8 cellular contexts compared by ENCODE assay signal in genomic region chr3:29281265-29282228, GRCh38. TPM values are rescaled to one million over a fixed set of nuclear protein-coding genes. Genes with fewer than 3 reads are reported as not detected.
DNase-seq lines count a peak whose midpoint lies in the region; ATAC-seq and TF ChIP-seq lines count a peak whose summit lies in the region.

No MANE protein-coding gene starts in this region.

- H3K4me1 ChIP-seq in iPS DF 6.9 (ENCODE audit: control insufficient read depth, insufficient read depth, low read length) (peaks cover 2% of the 10 kb centered on the region; the same call in 1 of the 2 replicates), skeletal muscle satellite cell (ENCODE audit: control insufficient read depth, insufficient read depth, low read length) (peaks cover 16% of the 10 kb centered on the region)

- H3K9me3 Mint-ChIP-seq in CD14-positive monocyte = peaks cover 0 to 3% (median 0%) of the 10 kb centered on the region in 7 donors
- H3K9me3 Mint-ChIP-seq in activated naive CD8-positive, alpha-beta T cell treated with anti-CD3 and anti-CD28 coated beads, Interleukin-2, amount 10 ng/mL, durations not matched to agents 7 days and 5 days = no peaks in the 10 kb centered on the region

- intact Hi-C loops in CD14-positive monocyte (cut with micrococcal nuclease) = no loop called here

- H3K27me3 ChIP-seq in iPS DF 6.9 (ENCODE audit: control insufficient read depth, insufficient read depth, low read length) = no peaks in the 10 kb centered on the region
- no peaks in the 10 kb centered on the region for H3K27me3 ChIP-seq in skeletal muscle satellite cell (ENCODE audit: control insufficient read depth, insufficient read depth, low read length)

- H3K27ac ChIP-seq in iPS DF 6.9 (ENCODE audit: low read length) = no peak overlapping the region

- H3K4me3 ChIP-seq in iPS DF 6.9 (ENCODE audit: low read length) (peak overlapping the region; percentile 3; the same call in 1 of the 2 replicates), skeletal muscle satellite cell (ENCODE audit: low read length) (peak overlapping the region; percentile 86)

- H3K4me1 Mint-ChIP-seq in CD14-positive monocyte = peaks cover 19% of the 10 kb centered on the region
- peaks cover 17% of the 10 kb centered on the region for H3K4me1 Mint-ChIP-seq in activated naive CD8-positive, alpha-beta T cell treated with anti-CD3 and anti-CD28 coated beads, Interleukin-2, amount 10 ng/mL, durations not matched to agents 7 days and 5 days

- H3K27ac Mint-ChIP-seq in CD14-positive monocyte = peak overlapping the region in 1 of 7 donors; percentile 67
- peak overlapping the region; percentile 27 for H3K27ac Mint-ChIP-seq in activated naive CD8-positive, alpha-beta T cell treated with anti-CD3 and anti-CD28 coated beads, Interleukin-2, amount 10 ng/mL, durations not matched to agents 7 days and 5 days

- H3K36me3 ChIP-seq in iPS DF 6.9 (ENCODE audit: control insufficient read depth, insufficient read depth, low read length) (no peaks in the 10 kb centered on the region), skeletal muscle satellite cell (ENCODE audit: insufficient read depth, low read length) (no peaks in the 10 kb centered on the region)

- POLR2A ChIA-PET in activated naive CD8-positive, alpha-beta T cell treated with anti-CD3 and anti-CD28 coated beads, Interleukin-2, amount 10 ng/mL, durations not matched to agents 7 days and 5 days (lab: Charles Lee) = interaction anchor here (0.6 kb wide), 1 partner anchor 93 kb away, joined by 7 read pairs; no protein-coding TSS in a partner anchor

- no peaks in the 10 kb centered on the region for H3K36me3 Mint-ChIP-seq in CD14-positive monocyte
- H3K36me3 Mint-ChIP-seq in activated naive CD8-positive, alpha-beta T cell treated with anti-CD3 and anti-CD28 coated beads, Interleukin-2, amount 10 ng/mL, durations not matched to agents 7 days and 5 days = no peaks in the 10 kb centered on the region

- in situ Hi-C loops in KBM-7 (cut with MboI; ENCODE audit: low pct_unique_long_range_greater_than_20kb, low sequenced_read_pairs) = no loop called here

- peak overlapping the region; percentile 83 for H3K4me2 ChIP-seq in skeletal muscle satellite cell (ENCODE audit: low read length)

- peak; percentile 44 for ATAC-seq in GM19328 (IDR thresholded peaks at IDR 0.05; ENCODE audit: unreplicated experiment)
- peak; percentile 50 for ATAC-seq in HG03457 (IDR thresholded peaks at IDR 0.05; ENCODE audit: unreplicated experiment)
- ATAC-seq in activated naive CD8-positive, alpha-beta T cell treated with anti-CD3 and anti-CD28 coated beads, Interleukin-2, amount 10 ng/mL, durations not matched to agents 7 days and 5 days (ENCODE audit: low read depth) = peak; percentile 28

- DNase-seq in CD14-positive monocyte (ENCODE audit: low spot score) = no peak
- peak; percentile 24 for DNase-seq in activated naive CD8-positive, alpha-beta T cell treated with anti-CD3 and anti-CD28 coated beads, Interleukin-2, amount 10 ng/mL, durations not matched to agents 7 days and 5 days
- DNase-seq in iPS DF 6.9 (ENCODE audit: low read depth, low spot score) = no peak
- DNase-seq in ureter (ENCODE audit: low spot score) = no peak
- no peak for DNase-seq in KBM-7

- no CpG with 5 or more reads among the region's 21 CpGs for WGBS in iPS DF 6.9 (ENCODE audit: insufficient coverage, insufficient read length)

- H3K27me3 Mint-ChIP-seq in CD14-positive monocyte (ENCODE audit: low read depth in 3 of 3) = peaks cover 6 to 28% (median 16%) of the 10 kb centered on the region in 3 donors
- H3K27me3 Mint-ChIP-seq in activated naive CD8-positive, alpha-beta T cell treated with anti-CD3 and anti-CD28 coated beads, Interleukin-2, amount 10 ng/mL, durations not matched to agents 7 days and 5 days = peaks cover 14% of the 10 kb centered on the region

- peak overlapping the region; percentile 68 to 91 for H3K4me3 Mint-ChIP-seq in CD14-positive monocyte
- H3K4me3 Mint-ChIP-seq in activated naive CD8-positive, alpha-beta T cell treated with anti-CD3 and anti-CD28 coated beads, Interleukin-2, amount 10 ng/mL, durations not matched to agents 7 days and 5 days = peak overlapping the region; percentile 85

- TF ChIP-seq CTCF in CD14-positive monocyte (IDR thresholded peaks at IDR 0.05) = no peak

- H3K9me3 ChIP-seq in iPS DF 6.9 (ENCODE audit: control insufficient read depth, insufficient read depth, low read length) (no peaks in the 10 kb centered on the region), skeletal muscle satellite cell (replicated peaks; ENCODE audit: low read length) (no peaks in the 10 kb centered on the region)

- peak overlapping the region; percentile 88 for H3K9ac ChIP-seq in skeletal muscle satellite cell (ENCODE audit: low read depth, low read length)

RNA-seq across cellular contexts. Expression of gene RBMS3, which starts 0.7 kb away (rescaled TPM):
- not detected for polyA plus RNA-seq in CD14-positive monocyte
- total RNA-seq in activated naive CD8-positive, alpha-beta T cell treated with anti-CD3 and anti-CD28 coated beads, Interleukin-2, amount 10 ng/mL, durations not matched to agents 7 days and 5 days = under 1 TPM; 0.58 to 0.74 TPM
- 24.5 and 25.6 TPM in 2 replicates for total RNA-seq in skeletal muscle satellite cell (2012; rRNA removed)
- 79.3 TPM for total RNA-seq in ureter

Comparison
In these comparisons a context has a peak if more than half of its experiments do, and no peak if none do; other contexts are left out.
1. RNA of gene RBMS3, which starts 0.7 kb away (total RNA-seq): 79.3 TPM in ureter (single experiment); 0.58 to 0.74 TPM in activated naive CD8-positive, alpha-beta T cell treated with anti-CD3 and anti-CD28 coated beads, Interleukin-2, amount 10 ng/mL, durations not matched to agents 7 days and 5 days; every median in the first group is over 10 times any median in the second.
2. Peak in every context shown above with its lines, with median percentiles within 50 percentile points of each other: ATAC-seq.